Comparison of ENCODE assay signal across 1 cellular context in genomic region chr17:63555475-63556156, GRCh38.
TF ChIP-seq lines count a peak whose summit lies in the region.

No MANE protein-coding gene starts in this region.

TF ChIP-seq in K562, 482 proteins besides CTCF, POLR2A, EP300 and RAD21:
- no peak for TF ChIP-seq SNRNP70 (optimal IDR thresholded peaks at IDR 0.05; ENCODE audit: low read depth, low read length)
- TF ChIP-seq RREB1 (CRISPR knock-in tag; IDR thresholded peaks at IDR 0.05) = no peak
- TF ChIP-seq MEIS2 (IDR thresholded peaks at IDR 0.05; ENCODE audit: partially characterized antibody) = peak; percentile 53
- no peak for TF ChIP-seq PBX2 (CRISPR knock-in tag; IDR thresholded peaks at IDR 0.05; ENCODE audit: low read depth)
- TF ChIP-seq PBX2 (tag; conservative IDR thresholded peaks at IDR 0.05; ENCODE audit: low read depth) = peak; percentile 84
- TF ChIP-seq ZNF263 (CRISPR knock-in tag; IDR thresholded peaks at IDR 0.05; ENCODE audit: borderline replicate concordance) = no peak
- TF ChIP-seq ATF3 (IDR thresholded peaks at IDR 0.05) = no peak
- no peak for TF ChIP-seq ATF3 (CRISPR knock-in tag; conservative IDR thresholded peaks at IDR 0.05)
- TF ChIP-seq MECOM (CRISPR knock-in tag; IDR thresholded peaks at IDR 0.05) = no peak
- no peak for TF ChIP-seq ZNF592 (IDR thresholded peaks at IDR 0.05)
- TF ChIP-seq ZNF121 (CRISPR knock-in tag; conservative IDR thresholded peaks at IDR 0.05) = no peak
- no peak for TF ChIP-seq CBX5 (IDR thresholded peaks at IDR 0.05; ENCODE audit: borderline replicate concordance, low read depth)
- TF ChIP-seq ZNF184 (CRISPR knock-in tag; IDR thresholded peaks at IDR 0.05) = no peak
- 0 out of 2 replicates have a peak, but pooled peaks have one; percentile 7 for TF ChIP-seq PKNOX1 (IDR thresholded peaks at IDR 0.05)
- TF ChIP-seq CAMTA2 (CRISPR knock-in tag; conservative IDR thresholded peaks at IDR 0.05) = no peak
